2 cellular contexts compared by ENCODE assay signal in genomic region chr15:35481992-35482391, GRCh38.
TF ChIP-seq lines count a peak whose summit lies in the region.

No MANE protein-coding gene starts in this region.

TF ChIP-seq in HEK293, 187 proteins besides CTCF, POLR2A, EP300 and RAD21 (continued from another document):
- TF ChIP-seq ZNF692 (tag by site-specific recombination; IDR thresholded peaks at IDR 0.05): 0 out of 2 replicates have a peak, but pooled peaks have one; percentile 20
- no peak for TF ChIP-seq ZBTB20 (tag by site-specific recombination; IDR thresholded peaks at IDR 0.05)
- no peak for TF ChIP-seq ZNF600 (tag by site-specific recombination; IDR thresholded peaks at IDR 0.05)
- peak; percentile 94 for TF ChIP-seq MZF1 (tag by site-specific recombination; IDR thresholded peaks at IDR 0.05; ENCODE audit: borderline replicate concordance)
- peak; percentile 33; the same call in 1 of the 2 replicates for TF ChIP-seq ZNF664 (tag by site-specific recombination; IDR thresholded peaks at IDR 0.05)
- no peak for TF ChIP-seq ZNF174 (tag by site-specific recombination; IDR thresholded peaks at IDR 0.05)
TF ChIP-seq in HEK293: peak in this region for 6.

TF ChIP-seq in WTC11, 78 proteins besides CTCF, POLR2A, EP300 and RAD21 (continued from another document):
- TF ChIP-seq ZNF532 (CRISPR knock-in tag; IDR thresholded peaks at IDR 0.05; ENCODE audit: borderline replicate concordance) (no peak), ZNF317 (CRISPR knock-in tag; IDR thresholded peaks at IDR 0.05; ENCODE audit: borderline replicate concordance, low read depth) (no peak), FOXP4 (CRISPR knock-in tag; IDR thresholded peaks at IDR 0.05) (no peak), ZNF281 (CRISPR knock-in tag; IDR thresholded peaks at IDR 0.05) (no peak), ERG (CRISPR knock-in tag; IDR thresholded peaks at IDR 0.05) (no peak), ZNF416 (CRISPR knock-in tag; IDR thresholded peaks at IDR 0.05) (no peak)
